Comparison of ENCODE assay signal across 18 cellular contexts in genomic region chr21:21210552-21210951, GRCh38.
DNase-seq lines count a peak whose midpoint lies in the region; ATAC-seq and TF ChIP-seq lines count a peak whose summit lies in the region.
"Had no signal": no experiment of that assay in that cellular context is flagged by ENCODE, and none has a peak within 500 bp of the region (broad histone marks: within the 10 kb centered on the region; RNA-seq: fewer than 3 reads in every experiment).

No MANE protein-coding gene starts in this region.

- no peaks in the 10 kb centered on the region for H3K36me3 ChIP-seq in gastrocnemius medialis
- H3K36me3 ChIP-seq: BLaER1 had no signal

- no peaks in the 10 kb centered on the region for H3K4me1 ChIP-seq in gastrocnemius medialis
- H3K4me1 ChIP-seq: BLaER1, Caco-2 had no signal

- no peaks in the 10 kb centered on the region for H3K9me3 ChIP-seq in gastrocnemius medialis
- H3K9me3 ChIP-seq: BLaER1, Caco-2 had no signal

- H3K27me3 ChIP-seq in gastrocnemius medialis, result no peaks in the 10 kb centered on the region
- H3K27me3 ChIP-seq: BLaER1 had no signal

- in situ Hi-C loops in gastrocnemius medialis (cut with MboI; ENCODE audit: low sequenced_read_pairs in 4 of 4), result no loop called here

- no peak for TF ChIP-seq POLR2A in gastrocnemius medialis (IDR thresholded peaks at IDR 0.05)

- ATAC-seq in gastrocnemius medialis (no peak), HG03139 (IDR thresholded peaks at IDR 0.05; ENCODE audit: unreplicated experiment) (no peak)
- ATAC-seq: GM12878, GM23338 had no signal

- intact Hi-C loops in gastrocnemius medialis (cut with DNase I; ENCODE audit: low total_unique reads), result no loop called here

- peak; percentile 29 for DNase-seq in NCI-H446 treated with DMSO at 0.1 percent for 48 hours (lab: John Stamatoyannopoulos, UW)
- DNase-seq in NCI-H446 (lab: John Stamatoyannopoulos, UW), result no peak
- peak; percentile 13 for DNase-seq in amniotic epithelial cell (ENCODE audit: low read depth)
- DNase-seq in kidney tubule cell (ENCODE audit: low spot score), result peak; percentile 34
- DNase-seq in gastrocnemius medialis, result no peak
- no peak for DNase-seq in HT-29 (ENCODE audit: low spot score)
- DNase-seq in SW480 (ENCODE audit: low spot score), result no peak
- DNase-seq: AML-193; Caco-2; CD8-positive, alpha-beta memory T cell; DMS53; H7 had no signal

- H3K27ac ChIP-seq in gastrocnemius medialis, result no peak overlapping the region
- H3K27ac ChIP-seq: 22Rv1, BLaER1, HL-60 had no signal

- no peak for TF ChIP-seq CTCF in gastrocnemius medialis (IDR thresholded peaks at IDR 0.05 in 4 of 5, conservative IDR thresholded peaks at IDR 0.05 in 1 of 5)

- no peak overlapping the region for H3K4me3 ChIP-seq in gastrocnemius medialis
- H3K4me3 ChIP-seq: BLaER1, GM12878, GM23338 had no signal

Comparison
In these comparisons a context has a peak if more than half of its experiments do, and no peak if none do; other contexts are left out.
1. DNase-seq: peak in NCI-H446 treated with DMSO at 0.1 percent for 48 hours (single experiment), amniotic epithelial cell (single experiment) and kidney tubule cell (single experiment); none in NCI-H446 (0 of 2), gastrocnemius medialis (0 of 2), HT-29 (single experiment) and SW480 (single experiment).